Comparison of ENCODE assay signal across 30 cellular contexts in the genomic region with DNA sequence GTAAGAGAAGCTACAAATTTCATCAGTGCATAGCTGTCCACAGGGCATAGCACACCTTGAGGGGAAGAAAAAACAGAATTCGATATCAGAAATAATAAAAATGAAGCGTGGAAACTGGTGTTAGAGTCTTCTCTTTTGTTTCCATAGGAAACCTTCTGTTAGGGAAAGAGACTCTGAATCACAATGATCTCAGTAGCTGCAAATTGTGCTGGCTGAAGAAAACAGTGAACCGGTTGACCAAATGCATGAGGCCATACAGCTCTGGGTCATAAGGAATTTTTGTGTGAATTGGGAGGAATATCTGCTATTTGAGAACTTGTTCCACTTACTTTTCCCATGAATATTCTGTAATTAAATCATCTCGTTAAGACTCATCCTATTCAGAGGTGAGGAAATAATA.
"Had no signal": no experiment of that assay in that cellular context is flagged by ENCODE, and none has a peak within 500 bp of the region (broad histone marks: within the 10 kb centered on the region; RNA-seq: fewer than 3 reads in every experiment).

No MANE protein-coding gene starts in this region.

- FAIRE-seq: astrocyte, bronchial epithelial cell had no signal

- H3K4me3 ChIP-seq: coronary artery, dorsolateral prefrontal cortex had no signal

- H3K27ac ChIP-seq: brain microvascular endothelial cell, coronary artery, dorsolateral prefrontal cortex had no signal

- H3K4me1 Mint-ChIP-seq: activated T-helper 17 cell treated with anti-CD3 and anti-CD28 coated beads, Interleukin-2, amount 50 U/mL, for 72 hours; central memory CD8-positive, alpha-beta T cell; T-helper 17 cell had no signal

- H3K27me3 ChIP-seq: brain microvascular endothelial cell, dorsolateral prefrontal cortex had no signal

- H3K36me3 ChIP-seq: brain microvascular endothelial cell had no signal

- DNase-seq: activated CD4-positive, alpha-beta T cell treated with anti-CD3 and anti-CD28 coated beads for 1 hour; activated CD4-positive, alpha-beta T cell treated with anti-CD3 and anti-CD28 coated beads for 48 hours; activated CD4-positive, alpha-beta T cell treated with anti-CD3 and anti-CD28 coated beads, Interleukin-2, amount 50 U/mL, for 1 hour; activated CD4-positive, alpha-beta T cell treated with anti-CD3 and anti-CD28 coated beads, Interleukin-2, amount 50 U/mL, for 48 hours; activated CD8-positive, alpha-beta memory T cell treated with anti-CD3 and anti-CD28 coated beads for 24 hours; activated CD8-positive, alpha-beta T cell treated with anti-CD3 and anti-CD28 coated beads for 36 hours; activated effector memory CD4-positive, alpha-beta T cell treated with Interleukin-2 at 50 U/mL for 16 hours; activated gamma-delta T cell treated with Interleukin-2 at 50 U/mL for 16 hours; activated naive CD4-positive, alpha-beta T cell treated with anti-CD3 and anti-CD28 coated beads, Interleukin-2, amount 50 U/mL, for 16 hours; activated naive CD4-positive, alpha-beta T cell treated with Interleukin-2 at 50 U/mL for 16 hours; activated T-cell treated with anti-CD3 and anti-CD28 coated beads, Interleukin-2, amount 50 U/mL, for 4 hours; amniotic stem cell; anterior cingulate cortex; brain microvascular endothelial cell; dorsolateral prefrontal cortex; effector memory CD4-positive, alpha-beta T cell; endodermal cell; foreskin fibroblast; T-helper 1 cell; T-helper 17 cell; T1000 had no signal

- ATAC-seq: activated CD8-positive, alpha-beta T cell treated with anti-CD3 and anti-CD28 coated beads for 36 hours; activated T-cell treated with anti-CD3 and anti-CD28 coated beads, Interleukin-2, amount 50 U/mL, for 4 hours; activated T-helper 17 cell treated with anti-CD3 and anti-CD28 coated beads, Interleukin-2, amount 50 U/mL, for 72 hours; esophagus mucosa; T-helper 17 cell had no signal

- H3K27ac Mint-ChIP-seq: activated CD8-positive, alpha-beta T cell treated with anti-CD3 and anti-CD28 coated beads for 36 hours; activated naive CD8-positive, alpha-beta T cell; activated T-helper 17 cell treated with anti-CD3 and anti-CD28 coated beads, Interleukin-2, amount 50 U/mL, for 72 hours; dendritic cell treated with granulocyte-macrophage colony-stimulating factor and Interleukin-4, amounts not matched to agents 40 ng/mL and 50 ng/mL, for 4 days; endodermal cell; T-helper 17 cell; T-helper 2 cell treated with Interferon-gamma antibody and Interleukin-4, amounts not matched to agents 5 μg/mL and 100 μg/mL, for 36 hours had no signal

- H3K36me3 Mint-ChIP-seq: activated naive CD8-positive, alpha-beta T cell had no signal

- H3K4me3 Mint-ChIP-seq: activated CD8-positive, alpha-beta T cell treated with anti-CD3 and anti-CD28 coated beads for 36 hours; activated naive CD8-positive, alpha-beta T cell; activated T-cell treated with anti-CD3 and anti-CD28 coated beads, Interleukin-2, amount 50 U/mL, for 4 hours; activated T-helper 17 cell treated with anti-CD3 and anti-CD28 coated beads, Interleukin-2, amount 50 U/mL, for 72 hours; central memory CD8-positive, alpha-beta T cell; dendritic cell treated with granulocyte-macrophage colony-stimulating factor and Interleukin-4, amounts not matched to agents 40 ng/mL and 50 ng/mL, for 4 days; endodermal cell; T-helper 17 cell; T-helper 2 cell treated with Interferon-gamma antibody and Interleukin-4, amounts not matched to agents 5 μg/mL and 100 μg/mL, for 36 hours had no signal

- H3K27me3 Mint-ChIP-seq: activated naive CD8-positive, alpha-beta T cell; dendritic cell treated with granulocyte-macrophage colony-stimulating factor and Interleukin-4, amounts not matched to agents 40 ng/mL and 50 ng/mL, for 4 days; T-helper 17 cell had no signal
